Comparison of ENCODE assay signal across 20 cellular contexts in the genomic region with DNA sequence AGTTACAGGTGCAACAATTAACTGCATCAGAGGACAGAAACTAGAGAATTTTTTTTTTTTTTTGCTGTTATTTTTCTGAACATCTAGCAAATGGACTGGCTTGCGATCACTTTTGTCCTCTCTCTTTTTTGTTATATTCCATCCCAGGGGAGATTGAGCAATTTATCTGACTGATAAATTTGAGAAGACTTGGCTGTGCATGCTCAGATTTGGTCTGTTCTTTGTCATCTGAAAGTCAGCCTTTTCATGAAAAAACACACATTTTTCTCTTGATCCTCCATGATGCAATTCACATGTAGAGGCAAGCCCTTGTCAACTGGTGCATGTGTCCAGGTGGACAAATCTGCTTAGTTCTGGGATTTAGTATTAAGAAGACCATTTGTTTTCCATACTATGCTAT.
DNase-seq lines count a peak whose midpoint lies in the region; ATAC-seq, FAIRE-seq and TF ChIP-seq lines count a peak whose summit lies in the region.
"Had no signal": no experiment of that assay in that cellular context is flagged by ENCODE, and none has a peak within 500 bp of the region (broad histone marks: within the 10 kb centered on the region; RNA-seq: fewer than 3 reads in every experiment).

No MANE protein-coding gene starts in this region.

- no peaks in the 10 kb centered on the region for H3K27me3 ChIP-seq in bronchial epithelial cell (ENCODE audit: control insufficient read depth, insufficient read depth, low read length)
- H3K27me3 ChIP-seq: BLaER1 had no signal

- no peak for TF ChIP-seq CTCF in D721Med (IDR thresholded peaks at IDR 0.05; ENCODE audit: insufficient read depth, missing control alignments)
- no peak for TF ChIP-seq CTCF in bronchial epithelial cell (IDR thresholded peaks at IDR 0.05; ENCODE audit: insufficient read depth, low read length, severe bottlenecking)

- no peak for ATAC-seq in GM21381 (IDR thresholded peaks at IDR 0.05; ENCODE audit: unreplicated experiment)
- ATAC-seq: CD8-positive, alpha-beta T cell; GM12878 had no signal

- DNase-seq in NCI-H82 (lab: John Stamatoyannopoulos, UW) = peak; percentile 6
- DNase-seq in NCI-H82 treated with DMSO at 0.1 percent for 48 hours (lab: John Stamatoyannopoulos, UW; ENCODE audit: unreplicated experiment) = no peak
- DNase-seq in D721Med (ENCODE audit: insufficient read length, low spot score) = no peak
- peak; percentile 4 for DNase-seq in bronchial epithelial cell (ENCODE audit: low read depth)
- DNase-seq in NOMO-1 treated with dmso at 0.1 percent for 144 hours (lab: John Stamatoyannopoulos, UW; ENCODE audit: unreplicated experiment) = no peak
- DNase-seq: Caco-2; CD4-positive, CD25-positive, alpha-beta regulatory T cell; CD8-positive, alpha-beta T cell; DMS 273 treated with DMSO at 0.1 percent for 48 hours; DMS79; EL; GDM1; H7; HCEC 1CT had no signal

- FAIRE-seq in D721Med (lab: Jason Lieb, UNC) (peak; percentile 86), bronchial epithelial cell (lab: Jason Lieb, UNC) (no peak)
- FAIRE-seq: A204.1, GM12878, GM19239, H1 had no signal

- no peak overlapping the region for H3K4me3 ChIP-seq in bronchial epithelial cell (ENCODE audit: low read depth, low read length)
- H3K4me3 ChIP-seq: BLaER1, GM12878 had no signal

- no peaks in the 10 kb centered on the region for H3K36me3 ChIP-seq in bronchial epithelial cell (ENCODE audit: control insufficient read depth, insufficient read depth, low read length)
- H3K36me3 ChIP-seq: BLaER1 had no signal

Comparison
In these comparisons a context has a peak if more than half of its experiments do, and no peak if none do; other contexts are left out.
1. DNase-seq: peak in NCI-H82 (single experiment) and bronchial epithelial cell (single experiment); none in NCI-H82 treated with DMSO at 0.1 percent for 48 hours (single experiment), D721Med (single experiment) and NOMO-1 treated with dmso at 0.1 percent for 144 hours (single experiment).